Comparison of ENCODE assay signal across 30 cellular contexts in genomic region chr12:128191380-128191779, GRCh38.
"Had no signal": no experiment of that assay in that cellular context is flagged by ENCODE, and none has a peak within 500 bp of the region (broad histone marks: within the 10 kb centered on the region; RNA-seq: fewer than 3 reads in every experiment).

No MANE protein-coding gene starts in this region.

- H3K4me3 Mint-ChIP-seq: activated CD4-positive, alpha-beta T cell treated with anti-CD3 and anti-CD28 coated beads, Interleukin-2, amount 10 ng/mL, durations not matched to agents 24 days and 14 days; activated CD8-positive, alpha-beta T cell treated with anti-CD3 and anti-CD28 coated beads for 36 hours; activated T-cell treated with anti-CD3 and anti-CD28 coated beads, Interleukin-2, amount 50 U/mL, for 72 hours; activated T-helper 17 cell treated with anti-CD3 and anti-CD28 coated beads, Interleukin-2, amount 50 U/mL, for 72 hours had no signal

- H3K27me3 ChIP-seq: brain microvascular endothelial cell, Peyer's patch had no signal

- H3K27ac Mint-ChIP-seq: activated CD4-positive, alpha-beta T cell treated with anti-CD3 and anti-CD28 coated beads, Interleukin-2, amount 10 ng/mL, durations not matched to agents 24 days and 14 days; activated CD8-positive, alpha-beta T cell treated with anti-CD3 and anti-CD28 coated beads for 36 hours; activated naive CD8-positive, alpha-beta T cell treated with anti-CD3 and anti-CD28 coated beads for 36 hours; activated T-cell treated with anti-CD3 and anti-CD28 coated beads, Interleukin-2, amount 50 U/mL, for 72 hours; activated T-helper 17 cell treated with anti-CD3 and anti-CD28 coated beads, Interleukin-2, amount 50 U/mL, for 72 hours had no signal

- DNase-seq: activated CD4-positive, alpha-beta T cell treated with anti-CD3 and anti-CD28 coated beads, Interleukin-2, amount 10 ng/mL, durations not matched to agents 24 days and 14 days; activated CD4-positive, alpha-beta T cell treated with anti-CD3 and anti-CD28 coated beads, Interleukin-2, amount 50 U/mL, for 4 hours; activated CD8-positive, alpha-beta T cell treated with anti-CD3 and anti-CD28 coated beads for 36 hours; activated effector memory CD4-positive, alpha-beta T cell treated with anti-CD3 and anti-CD28 coated beads, Interleukin-2, amount 50 U/mL, for 16 hours; activated naive CD4-positive, alpha-beta T cell; activated naive CD4-positive, alpha-beta T cell treated with anti-CD3 and anti-CD28 coated beads, Interleukin-2, amount 50 U/mL, for 16 hours; activated naive CD8-positive, alpha-beta T cell treated with anti-CD3 and anti-CD28 coated beads for 36 hours; activated T-cell treated with anti-CD3 and anti-CD28 coated beads, Interleukin-2, amount 50 U/mL, for 1 hour; activated T-cell treated with anti-CD3 and anti-CD28 coated beads, Interleukin-2, amount 50 U/mL, for 72 hours; amniotic stem cell; aorta; brain microvascular endothelial cell; central memory CD4-positive, alpha-beta T cell; Kasumi-1; NCI-H1105; NCI-H1417 treated with DMSO at 0.1 percent for 48 hours; NCI-H187 treated with DMSO at 0.1 percent for 48 hours; NCI-H2081; NCI-H2171 treated with DMSO at 0.1 percent for 48 hours; NCI-H2227 treated with DMSO at 0.1 percent for 48 hours; NCI-H446; PC-3; Peyer's patch; RPMI8226; SIG-M5; SW 1271; T-helper 1 cell; T-helper 2 cell; T-helper 9 cell had no signal

- H3K4me3 ChIP-seq: Peyer's patch had no signal

- H3K9me3 Mint-ChIP-seq: activated naive CD8-positive, alpha-beta T cell treated with anti-CD3 and anti-CD28 coated beads for 36 hours had no signal

- H3K4me1 Mint-ChIP-seq: activated CD4-positive, alpha-beta T cell treated with anti-CD3 and anti-CD28 coated beads, Interleukin-2, amount 10 ng/mL, durations not matched to agents 24 days and 14 days; activated naive CD8-positive, alpha-beta T cell treated with anti-CD3 and anti-CD28 coated beads for 36 hours; activated T-helper 17 cell treated with anti-CD3 and anti-CD28 coated beads, Interleukin-2, amount 50 U/mL, for 72 hours had no signal

- H3K27ac ChIP-seq: brain microvascular endothelial cell, Peyer's patch had no signal

- H3K4me1 ChIP-seq: Peyer's patch had no signal

- H3K36me3 ChIP-seq: brain microvascular endothelial cell, Peyer's patch had no signal

- ATAC-seq: activated CD8-positive, alpha-beta T cell treated with anti-CD3 and anti-CD28 coated beads for 36 hours; activated T-cell treated with anti-CD3 and anti-CD28 coated beads, Interleukin-2, amount 50 U/mL, for 72 hours; activated T-helper 17 cell treated with anti-CD3 and anti-CD28 coated beads, Interleukin-2, amount 50 U/mL, for 72 hours; PC-3 had no signal

- H3K9me3 ChIP-seq: Peyer's patch had no signal

- H3K36me3 Mint-ChIP-seq: activated naive CD8-positive, alpha-beta T cell treated with anti-CD3 and anti-CD28 coated beads for 36 hours had no signal

- H3K27me3 Mint-ChIP-seq: activated CD4-positive, alpha-beta T cell treated with anti-CD3 and anti-CD28 coated beads, Interleukin-2, amount 10 ng/mL, durations not matched to agents 24 days and 14 days; activated CD8-positive, alpha-beta T cell treated with anti-CD3 and anti-CD28 coated beads for 36 hours; activated T-helper 17 cell treated with anti-CD3 and anti-CD28 coated beads, Interleukin-2, amount 50 U/mL, for 72 hours had no signal
